ENCODE assay signal across 22 cellular contexts in the genomic region with DNA sequence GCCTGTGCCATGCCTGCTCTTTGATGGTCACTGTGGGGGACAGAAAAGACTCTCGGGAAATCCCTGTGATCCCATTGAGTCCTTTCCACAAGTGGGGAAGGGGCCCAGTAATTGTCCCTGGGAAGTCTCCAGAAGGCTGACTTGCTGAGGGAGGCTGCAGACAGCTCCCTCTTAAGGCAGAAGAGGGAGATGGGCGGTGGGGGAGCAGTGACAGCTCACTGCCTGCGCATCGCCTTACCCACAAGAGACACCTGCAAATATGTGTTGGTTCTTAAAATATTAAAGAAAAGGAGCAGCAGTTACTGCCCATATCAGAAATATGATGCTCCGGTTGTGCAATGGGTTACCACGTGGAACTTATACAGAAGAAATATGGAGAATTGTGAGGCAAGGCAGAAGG. TPM values are rescaled to one million over a fixed set of nuclear protein-coding genes. Genes with fewer than 3 reads are reported as not detected.
DNase-seq lines count a peak whose midpoint lies in the region; ATAC-seq and TF ChIP-seq lines count a peak whose summit lies in the region.
"Had no signal": no experiment of that assay in that cellular context is flagged by ENCODE, and none has a peak within 500 bp of the region (broad histone marks: within the 10 kb centered on the region; RNA-seq: fewer than 3 reads in every experiment).

No MANE protein-coding gene starts in this region.

- no peak overlapping the region for H3K4me3 ChIP-seq in A673 (ENCODE audit: low read depth, low read length, poor library complexity, severe bottlenecking)
- H3K4me3 ChIP-seq: BLaER1 treated with 17β-estradiol and CSF1 and Interleukin-3, amounts not matched to agents 10 nM and 100 nM; esophagus squamous epithelium; gastrocnemius medialis; pancreas; smooth muscle cell; suprapubic skin had no signal

- H3K9me3 Mint-ChIP-seq in activated naive CD8-positive, alpha-beta T cell (ENCODE audit: low read depth), result no peaks in the 10 kb centered on the region
- H3K9me3 Mint-ChIP-seq in activated naive CD8-positive, alpha-beta T cell treated with anti-CD3 and anti-CD28 coated beads for 36 hours, result no peaks in the 10 kb centered on the region
- H3K9me3 Mint-ChIP-seq: activated T-cell treated with anti-CD3 and anti-CD28 coated beads, Interleukin-2, amount 50 U/mL, for 4 hours; natural killer cell had no signal

- no peaks in the 10 kb centered on the region for H3K4me1 Mint-ChIP-seq in activated naive CD8-positive, alpha-beta T cell (ENCODE audit: low read depth)
- no peaks in the 10 kb centered on the region for H3K4me1 Mint-ChIP-seq in activated naive CD8-positive, alpha-beta T cell treated with anti-CD3 and anti-CD28 coated beads for 36 hours
- H3K4me1 Mint-ChIP-seq: natural killer cell had no signal

- H3K4me1 ChIP-seq in A673 (ENCODE audit: insufficient read depth, low read length, poor library complexity, severe bottlenecking), result peaks cover 24% of the 10 kb centered on the region
- H3K4me1 ChIP-seq: BLaER1 treated with 17β-estradiol and CSF1 and Interleukin-3, amounts not matched to agents 10 nM and 100 nM; gastrocnemius medialis; pancreas; suprapubic skin had no signal

- H3K27ac ChIP-seq in A673 (ENCODE audit: low read depth, low read length, poor library complexity, severe bottlenecking), result no peak overlapping the region
- H3K27ac ChIP-seq: BLaER1 treated with 17β-estradiol and CSF1 and Interleukin-3, amounts not matched to agents 10 nM and 100 nM; esophagus squamous epithelium; gastrocnemius medialis; pancreas; suprapubic skin had no signal

- intact Hi-C loops in A673 (cut with micrococcal nuclease; ENCODE audit: unreplicated experiment), result loop anchor here (1.0 to 10.0 kb wide), 4 partner anchors 50 to 418 kb away; no protein-coding TSS in a partner anchor

- no peak overlapping the region for H3K4me3 Mint-ChIP-seq in activated naive CD8-positive, alpha-beta T cell
- no peak overlapping the region for H3K4me3 Mint-ChIP-seq in activated naive CD8-positive, alpha-beta T cell treated with anti-CD3 and anti-CD28 coated beads for 36 hours
- H3K4me3 Mint-ChIP-seq: activated T-cell treated with anti-CD3 and anti-CD28 coated beads, Interleukin-2, amount 50 U/mL, for 4 hours; natural killer cell had no signal

- no peaks in the 10 kb centered on the region for H3K27me3 ChIP-seq in A673 (replicated peaks; ENCODE audit: insufficient read depth, low read depth, low read length, poor library complexity)
- H3K27me3 ChIP-seq: BLaER1 treated with 17β-estradiol and CSF1 and Interleukin-3, amounts not matched to agents 10 nM and 100 nM; gastrocnemius medialis had no signal

- TF ChIP-seq CTCF in A673 (conservative IDR thresholded peaks at IDR 0.05; ENCODE audit: low read depth, low read length), result no peak

- H3K27ac Mint-ChIP-seq in activated naive CD8-positive, alpha-beta T cell, result peak overlapping the region; percentile 43
- H3K27ac Mint-ChIP-seq in activated naive CD8-positive, alpha-beta T cell treated with anti-CD3 and anti-CD28 coated beads for 36 hours, result no peak overlapping the region
- H3K27ac Mint-ChIP-seq: natural killer cell had no signal

- DNase-seq in activated naive CD8-positive, alpha-beta T cell treated with anti-CD3 and anti-CD28 coated beads for 36 hours, result no peak
- peak; percentile 59 for DNase-seq in ecto neural progenitor cell (ENCODE audit: low spot score)
- DNase-seq in occipital lobe (lab: John Stamatoyannopoulos, UW), result no peak
- no peak for DNase-seq in A673 (ENCODE audit: low spot score)
- DNase-seq: cortex of kidney, esophagus squamous epithelium, NCI-H187 treated with DMSO at 0.1 percent for 48 hours had no signal

- CTCF ChIA-PET in A673 (lab: Charles Lee), result interaction anchor here (0.6 to 2.4 kb wide), 10 partner anchors 9 to 247 kb away, joined by 3 to 10 read pairs (median 3); no protein-coding TSS in a partner anchor

- ATAC-seq in HG03354 (IDR thresholded peaks at IDR 0.05; ENCODE audit: poor library complexity, severe bottlenecking, unreplicated experiment), result peak; percentile 20
- ATAC-seq in GM21717 (IDR thresholded peaks at IDR 0.05; ENCODE audit: unreplicated experiment), result no peak

- no TSS peak for BruUV-seq in A673 (replicated peaks; lab: Mats Ljungman, UMichigan)

- H3K27me3 Mint-ChIP-seq in activated naive CD8-positive, alpha-beta T cell, result peaks cover 5% of the 10 kb centered on the region
- H3K27me3 Mint-ChIP-seq in activated naive CD8-positive, alpha-beta T cell treated with anti-CD3 and anti-CD28 coated beads for 36 hours, result peaks cover 9% of the 10 kb centered on the region

- no peaks in the 10 kb centered on the region for H3K36me3 Mint-ChIP-seq in activated naive CD8-positive, alpha-beta T cell
- H3K36me3 Mint-ChIP-seq in activated naive CD8-positive, alpha-beta T cell treated with anti-CD3 and anti-CD28 coated beads for 36 hours, result no peaks in the 10 kb centered on the region
- H3K36me3 Mint-ChIP-seq: natural killer cell had no signal

- H3K9me3 ChIP-seq in A673 (ENCODE audit: low read depth, low read length, poor library complexity, severe bottlenecking), result no peaks in the 10 kb centered on the region
- H3K9me3 ChIP-seq: BLaER1 treated with 17β-estradiol and CSF1 and Interleukin-3, amounts not matched to agents 10 nM and 100 nM; esophagus squamous epithelium; gastrocnemius medialis; pancreas; suprapubic skin had no signal

- POLR2A ChIA-PET in A673 (lab: Charles Lee; ENCODE audit: low non-redundant PET), result no interaction called here

- H3K36me3 ChIP-seq in A673 (ENCODE audit: insufficient read depth, low read length, poor library complexity, severe bottlenecking), result no peaks in the 10 kb centered on the region
- H3K36me3 ChIP-seq: BLaER1 treated with 17β-estradiol and CSF1 and Interleukin-3, amounts not matched to agents 10 nM and 100 nM; esophagus squamous epithelium; gastrocnemius medialis; pancreas; suprapubic skin had no signal

RNA-seq across cellular contexts. Expression of a gene that starts 7.1 kb away (rescaled TPM):
- total RNA-seq in activated naive CD8-positive, alpha-beta T cell treated with anti-CD3 and anti-CD28 coated beads for 36 hours, result not detected
- total RNA-seq in occipital lobe, result 7.3 TPM
- 18.6 and 21.2 TPM in 2 replicates for total RNA-seq in A673 (2021)
- total RNA-seq: Calu3, HepG2, left ventricle myocardium superior, natural killer cell, PC-3, Right ventricle myocardium inferior had no signal
